33 cellular contexts compared by ENCODE assay signal in genomic region chr1:119410977-119411376, GRCh38. TPM values are rescaled to one million over a fixed set of nuclear protein-coding genes. Genes with fewer than 3 reads are reported as not detected.
"Had no signal": no experiment of that assay in that cellular context is flagged by ENCODE, and none has a peak within 500 bp of the region (broad histone marks: within the 10 kb centered on the region; RNA-seq: fewer than 3 reads in every experiment).

No MANE protein-coding gene starts in this region.

- H3K27me3 ChIP-seq: brain microvascular endothelial cell, SJCRH30 had no signal

- H3K9me3 ChIP-seq: SJCRH30, SK-N-SH had no signal

- DNase-seq: activated B cell treated with CpG ODN at 0.5 μM for 24 hours; activated CD4-positive, alpha-beta memory T cell treated with anti-CD3 and anti-CD28 coated beads, Interleukin-2, amount 10 ng/mL, durations not matched to agents 7 days and 5 days; activated CD4-positive, alpha-beta T cell treated with anti-CD3 and anti-CD28 coated beads for 4 hours; activated CD4-positive, alpha-beta T cell treated with anti-CD3 and anti-CD28 coated beads, Interleukin-2, amount 50 U/mL, for 1 hour; activated CD4-positive, CD25-positive, alpha-beta regulatory T cell treated with anti-CD3 and anti-CD28 coated beads, Interleukin-2, amount 50 U/mL, for 72 hours; activated CD8-positive, alpha-beta memory T cell treated with anti-CD3 and anti-CD28 coated beads for 24 hours; activated CD8-positive, alpha-beta memory T cell treated with anti-CD3 and anti-CD28 coated beads, Interleukin-2, amount 10 ng/mL, durations not matched to agents 7 days and 5 days; activated CD8-positive, alpha-beta memory T cell treated with anti-CD3 and anti-CD28 coated beads, Interleukin-2, amount 50 U/mL, for 48 hours; activated effector memory CD4-positive, alpha-beta T cell treated with Interleukin-2 at 50 U/mL for 16 hours; activated naive CD4-positive, alpha-beta T cell treated with anti-CD3 and anti-CD28 coated beads, Interleukin-2, amount 10 ng/mL, durations not matched to agents 7 days and 5 days; activated naive CD8-positive, alpha-beta T cell treated with anti-CD3 and anti-CD28 coated beads, Interleukin-2, amount 50 U/mL, for 24 hours; activated T-cell treated with anti-CD3 and anti-CD28 coated beads, Interleukin-2, amount 50 U/mL, for 48 hours; amniotic stem cell; aorta; brain microvascular endothelial cell; central memory CD4-positive, alpha-beta T cell; Karpas-422; NCI-H1048; NCI-H1105 treated with DMSO at 0.1 percent for 48 hours; NCI-H1436; NCI-H1694; NCI-H1930; NCI-H2081 treated with DMSO at 0.1 percent for 48 hours; NCI-H345; NCI-H524 treated with DMSO at 0.1 percent for 48 hours; SHP77; SJCRH30; SK-N-SH had no signal

- H3K27ac ChIP-seq: brain microvascular endothelial cell, SJCRH30, VCaP had no signal

- H3K9ac ChIP-seq: SK-N-SH had no signal

- H3K36me3 ChIP-seq: brain microvascular endothelial cell, SJCRH30 had no signal

- H3K4me1 ChIP-seq: SJCRH30 had no signal

- H3K4me2 ChIP-seq: SK-N-SH had no signal

- H3K9me2 ChIP-seq: SK-N-SH had no signal

- H3K4me3 ChIP-seq: SJCRH30 had no signal

RNA-seq across cellular contexts. Expression of gene HSD3B2, which starts 4.0 kb away (rescaled TPM):
- total RNA-seq: activated B cell treated with CpG ODN at 0.5 μM for 24 hours; activated CD4-positive, alpha-beta memory T cell treated with anti-CD3 and anti-CD28 coated beads, Interleukin-2, amount 10 ng/mL, durations not matched to agents 7 days and 5 days; activated CD8-positive, alpha-beta memory T cell treated with anti-CD3 and anti-CD28 coated beads, Interleukin-2, amount 10 ng/mL, durations not matched to agents 7 days and 5 days; cerebellum; MCF 10A; NCI-H460; SJCRH30 had no signal
- polyA plus RNA-seq: SK-N-SH had no signal

RNA-seq across cellular contexts. Expression of gene HAO2, which starts 42.4 kb away (rescaled TPM):
- total RNA-seq: activated B cell treated with CpG ODN at 0.5 μM for 24 hours; activated CD4-positive, alpha-beta memory T cell treated with anti-CD3 and anti-CD28 coated beads, Interleukin-2, amount 10 ng/mL, durations not matched to agents 7 days and 5 days; activated CD8-positive, alpha-beta memory T cell treated with anti-CD3 and anti-CD28 coated beads, Interleukin-2, amount 10 ng/mL, durations not matched to agents 7 days and 5 days; aorta; cerebellum; MCF 10A; NCI-H460; RPMI7951; SJCRH30 had no signal
- polyA plus RNA-seq: aorta, SK-N-SH had no signal
